Comparison of ENCODE assay signal across 1 cellular context in the genomic region with DNA sequence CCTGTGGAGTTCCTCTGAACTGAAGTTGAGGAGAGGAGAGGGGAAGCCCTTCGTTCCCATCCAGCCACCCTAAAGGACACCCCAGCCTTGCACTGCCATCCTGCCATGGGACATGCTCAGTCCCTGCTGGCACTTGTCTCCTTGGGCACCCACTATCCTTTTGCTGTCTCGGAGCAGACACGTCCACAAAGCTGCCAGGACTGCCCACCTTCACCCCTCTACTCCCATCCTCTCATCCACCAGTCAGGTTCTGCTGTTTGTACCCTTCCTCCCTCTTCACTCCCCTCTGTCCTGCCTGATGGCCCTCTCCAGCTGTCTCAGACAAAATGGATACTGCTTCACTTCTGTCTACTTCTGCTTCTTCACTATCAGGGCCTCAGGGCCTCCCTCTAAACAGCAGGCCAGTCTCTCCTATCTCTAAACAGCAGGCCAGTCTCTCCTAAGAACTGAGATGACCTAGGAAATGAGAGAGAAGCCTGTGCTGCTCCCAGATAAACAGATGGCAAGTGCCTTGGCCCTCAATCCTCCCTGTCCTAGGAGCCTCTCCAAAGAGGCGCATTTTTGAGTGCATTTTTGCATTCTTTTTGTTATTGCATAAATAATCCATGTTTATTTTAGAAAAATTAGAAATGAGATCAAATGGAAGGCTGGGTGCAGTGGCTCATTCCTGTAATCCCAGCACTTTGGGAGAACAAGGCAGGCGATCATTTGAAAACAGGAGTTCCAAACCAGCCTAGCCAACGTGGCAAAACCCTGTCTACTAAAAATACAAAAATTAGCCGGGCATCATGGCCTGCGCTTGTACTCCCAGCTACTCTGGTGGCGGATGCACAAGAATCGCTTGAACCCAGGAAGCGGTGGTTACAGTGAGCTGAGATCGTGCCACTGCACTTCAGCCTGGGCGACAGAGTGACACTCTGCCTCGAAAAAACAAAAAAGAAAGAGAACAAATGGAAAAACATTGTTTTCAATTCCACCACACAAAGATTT.
TF ChIP-seq lines count a peak whose summit lies in the region.

No MANE protein-coding gene starts in this region.

TF ChIP-seq in K562, 482 proteins besides CTCF, POLR2A, EP300 and RAD21 (continued from another document and continues in another):
- TF ChIP-seq ZKSCAN3 (CRISPR knock-in tag; IDR thresholded peaks at IDR 0.05): no peak
- TF ChIP-seq NFXL1 (CRISPR knock-in tag; IDR thresholded peaks at IDR 0.05): peak; percentile 79
- TF ChIP-seq, protein P1, sequence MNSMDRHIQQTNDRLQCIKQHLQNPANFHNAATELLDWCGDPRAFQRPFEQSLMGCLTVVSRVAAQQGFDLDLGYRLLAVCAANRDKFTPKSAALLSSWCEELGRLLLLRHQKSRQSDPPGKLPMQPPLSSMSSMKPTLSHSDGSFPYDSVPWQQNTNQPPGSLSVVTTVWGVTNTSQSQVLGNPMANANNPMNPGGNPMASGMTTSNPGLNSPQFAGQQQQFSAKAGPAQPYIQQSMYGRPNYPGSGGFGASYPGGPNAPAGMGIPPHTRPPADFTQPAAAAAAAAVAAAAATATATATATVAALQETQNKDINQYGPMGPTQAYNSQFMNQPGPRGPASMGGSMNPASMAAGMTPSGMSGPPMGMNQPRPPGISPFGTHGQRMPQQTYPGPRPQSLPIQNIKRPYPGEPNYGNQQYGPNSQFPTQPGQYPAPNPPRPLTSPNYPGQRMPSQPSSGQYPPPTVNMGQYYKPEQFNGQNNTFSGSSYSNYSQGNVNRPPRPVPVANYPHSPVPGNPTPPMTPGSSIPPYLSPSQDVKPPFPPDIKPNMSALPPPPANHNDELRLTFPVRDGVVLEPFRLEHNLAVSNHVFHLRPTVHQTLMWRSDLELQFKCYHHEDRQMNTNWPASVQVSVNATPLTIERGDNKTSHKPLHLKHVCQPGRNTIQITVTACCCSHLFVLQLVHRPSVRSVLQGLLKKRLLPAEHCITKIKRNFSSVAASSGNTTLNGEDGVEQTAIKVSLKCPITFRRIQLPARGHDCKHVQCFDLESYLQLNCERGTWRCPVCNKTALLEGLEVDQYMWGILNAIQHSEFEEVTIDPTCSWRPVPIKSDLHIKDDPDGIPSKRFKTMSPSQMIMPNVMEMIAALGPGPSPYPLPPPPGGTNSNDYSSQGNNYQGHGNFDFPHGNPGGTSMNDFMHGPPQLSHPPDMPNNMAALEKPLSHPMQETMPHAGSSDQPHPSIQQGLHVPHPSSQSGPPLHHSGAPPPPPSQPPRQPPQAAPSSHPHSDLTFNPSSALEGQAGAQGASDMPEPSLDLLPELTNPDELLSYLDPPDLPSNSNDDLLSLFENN (IDR thresholded peaks at IDR 0.05; ENCODE audit: low read depth in 2 of 2, low read length in 2 of 2): peak; percentile 17 to 98; a peak in 3 of 4 replicates
- no peak for TF ChIP-seq ZNF224 (CRISPR knock-in tag; IDR thresholded peaks at IDR 0.05)
- TF ChIP-seq CXXC5 (CRISPR knock-in tag; IDR thresholded peaks at IDR 0.05): peak; percentile 92
- TF ChIP-seq CAMTA2 (CRISPR knock-in tag; conservative IDR thresholded peaks at IDR 0.05): no peak
- peak; percentile 78 for TF ChIP-seq KDM5B (IDR thresholded peaks at IDR 0.05; ENCODE audit: insufficient replicate concordance, low read depth, low read length)
- TF ChIP-seq, protein P2, sequence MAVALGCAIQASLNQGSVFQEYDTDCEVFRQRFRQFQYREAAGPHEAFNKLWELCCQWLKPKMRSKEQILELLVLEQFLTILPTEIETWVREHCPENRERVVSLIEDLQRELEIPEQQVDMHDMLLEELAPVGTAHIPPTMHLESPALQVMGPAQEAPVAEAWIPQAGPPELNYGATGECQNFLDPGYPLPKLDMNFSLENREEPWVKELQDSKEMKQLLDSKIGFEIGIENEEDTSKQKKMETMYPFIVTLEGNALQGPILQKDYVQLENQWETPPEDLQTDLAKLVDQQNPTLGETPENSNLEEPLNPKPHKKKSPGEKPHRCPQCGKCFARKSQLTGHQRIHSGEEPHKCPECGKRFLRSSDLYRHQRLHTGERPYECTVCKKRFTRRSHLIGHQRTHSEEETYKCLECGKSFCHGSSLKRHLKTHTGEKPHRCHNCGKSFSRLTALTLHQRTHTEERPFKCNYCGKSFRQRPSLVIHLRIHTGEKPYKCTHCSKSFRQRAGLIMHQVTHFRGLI (CRISPR knock-in tag; IDR thresholded peaks at IDR 0.05): peak; percentile 85; the same call in 1 of the 2 replicates
- TF ChIP-seq ARID2 (IDR thresholded peaks at IDR 0.05): peak; percentile 73
- TF ChIP-seq, protein P3, sequence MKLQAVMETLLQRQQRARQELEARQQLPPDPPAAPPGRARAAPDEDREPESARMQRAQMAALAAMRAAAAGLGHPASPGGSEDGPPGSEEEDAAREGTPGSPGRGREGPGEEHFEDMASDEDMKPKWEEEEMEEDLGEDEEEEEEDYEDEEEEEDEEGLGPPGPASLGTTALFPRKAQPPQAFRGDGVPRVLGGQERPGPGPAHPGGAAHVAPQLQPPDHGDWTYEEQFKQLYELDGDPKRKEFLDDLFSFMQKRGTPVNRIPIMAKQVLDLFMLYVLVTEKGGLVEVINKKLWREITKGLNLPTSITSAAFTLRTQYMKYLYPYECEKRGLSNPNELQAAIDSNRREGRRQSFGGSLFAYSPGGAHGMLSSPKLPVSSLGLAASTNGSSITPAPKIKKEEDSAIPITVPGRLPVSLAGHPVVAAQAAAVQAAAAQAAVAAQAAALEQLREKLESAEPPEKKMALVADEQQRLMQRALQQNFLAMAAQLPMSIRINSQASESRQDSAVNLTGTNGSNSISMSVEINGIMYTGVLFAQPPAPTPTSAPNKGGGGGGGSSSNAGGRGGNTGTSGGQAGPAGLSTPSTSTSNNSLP (IDR thresholded peaks at IDR 0.05; ENCODE audit: borderline replicate concordance, low read depth, low read length): peak; percentile 69
- TF ChIP-seq PHF20 (IDR thresholded peaks at IDR 0.05; ENCODE audit: partially characterized antibody): no peak
- peak; percentile 90 for TF ChIP-seq MXI1 (IDR thresholded peaks at IDR 0.05; ENCODE audit: low read depth, low read length)
- TF ChIP-seq LARP7 (IDR thresholded peaks at IDR 0.05): peak; percentile 96
- TF ChIP-seq CCNT2 (IDR thresholded peaks at IDR 0.05; ENCODE audit: borderline replicate concordance, extremely low read depth, insufficient read length, low read depth, low read length): peak; percentile 55
- peak in 1 of 2 experiments; percentile 88; a peak in 1 of 3 replicates for TF ChIP-seq CBX3 (IDR thresholded peaks at IDR 0.05; ENCODE audit: borderline replicate concordance in 1 of 2, low read length in 2 of 2)
- TF ChIP-seq, protein P4, sequence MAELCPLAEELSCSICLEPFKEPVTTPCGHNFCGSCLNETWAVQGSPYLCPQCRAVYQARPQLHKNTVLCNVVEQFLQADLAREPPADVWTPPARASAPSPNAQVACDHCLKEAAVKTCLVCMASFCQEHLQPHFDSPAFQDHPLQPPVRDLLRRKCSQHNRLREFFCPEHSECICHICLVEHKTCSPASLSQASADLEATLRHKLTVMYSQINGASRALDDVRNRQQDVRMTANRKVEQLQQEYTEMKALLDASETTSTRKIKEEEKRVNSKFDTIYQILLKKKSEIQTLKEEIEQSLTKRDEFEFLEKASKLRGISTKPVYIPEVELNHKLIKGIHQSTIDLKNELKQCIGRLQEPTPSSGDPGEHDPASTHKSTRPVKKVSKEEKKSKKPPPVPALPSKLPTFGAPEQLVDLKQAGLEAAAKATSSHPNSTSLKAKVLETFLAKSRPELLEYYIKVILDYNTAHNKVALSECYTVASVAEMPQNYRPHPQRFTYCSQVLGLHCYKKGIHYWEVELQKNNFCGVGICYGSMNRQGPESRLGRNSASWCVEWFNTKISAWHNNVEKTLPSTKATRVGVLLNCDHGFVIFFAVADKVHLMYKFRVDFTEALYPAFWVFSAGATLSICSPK (IDR thresholded peaks at IDR 0.05; ENCODE audit: borderline replicate concordance): peak; percentile 88; the same call in 1 of the 2 replicates
- no peak; the same call in none of the 2 replicates for TF ChIP-seq ZSCAN29 (IDR thresholded peaks at IDR 0.05)
- TF ChIP-seq, protein P5, sequence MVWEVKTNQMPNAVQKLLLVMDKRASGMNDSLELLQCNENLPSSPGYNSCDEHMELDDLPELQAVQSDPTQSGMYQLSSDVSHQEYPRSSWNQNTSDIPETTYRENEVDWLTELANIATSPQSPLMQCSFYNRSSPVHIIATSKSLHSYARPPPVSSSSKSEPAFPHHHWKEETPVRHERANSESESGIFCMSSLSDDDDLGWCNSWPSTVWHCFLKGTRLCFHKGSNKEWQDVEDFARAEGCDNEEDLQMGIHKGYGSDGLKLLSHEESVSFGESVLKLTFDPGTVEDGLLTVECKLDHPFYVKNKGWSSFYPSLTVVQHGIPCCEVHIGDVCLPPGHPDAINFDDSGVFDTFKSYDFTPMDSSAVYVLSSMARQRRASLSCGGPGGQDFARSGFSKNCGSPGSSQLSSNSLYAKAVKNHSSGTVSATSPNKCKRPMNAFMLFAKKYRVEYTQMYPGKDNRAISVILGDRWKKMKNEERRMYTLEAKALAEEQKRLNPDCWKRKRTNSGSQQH (CRISPR knock-in tag; IDR thresholded peaks at IDR 0.05): peak; percentile 97
- TF ChIP-seq, protein P6, sequence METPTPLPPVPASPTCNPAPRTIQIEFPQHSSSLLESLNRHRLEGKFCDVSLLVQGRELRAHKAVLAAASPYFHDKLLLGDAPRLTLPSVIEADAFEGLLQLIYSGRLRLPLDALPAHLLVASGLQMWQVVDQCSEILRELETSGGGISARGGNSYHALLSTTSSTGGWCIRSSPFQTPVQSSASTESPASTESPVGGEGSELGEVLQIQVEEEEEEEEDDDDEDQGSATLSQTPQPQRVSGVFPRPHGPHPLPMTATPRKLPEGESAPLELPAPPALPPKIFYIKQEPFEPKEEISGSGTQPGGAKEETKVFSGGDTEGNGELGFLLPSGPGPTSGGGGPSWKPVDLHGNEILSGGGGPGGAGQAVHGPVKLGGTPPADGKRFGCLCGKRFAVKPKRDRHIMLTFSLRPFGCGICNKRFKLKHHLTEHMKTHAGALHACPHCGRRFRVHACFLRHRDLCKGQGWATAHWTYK (CRISPR knock-in tag; IDR thresholded peaks at IDR 0.05): peak; percentile 96
- no peak for TF ChIP-seq HMG20B (CRISPR knock-in tag; IDR thresholded peaks at IDR 0.05)
- no peak for TF ChIP-seq NR1H2 (CRISPR knock-in tag; IDR thresholded peaks at IDR 0.05)
- peak in 1 of 2 experiments; percentile 86; a peak in 2 of 4 replicates for TF ChIP-seq NONO (IDR thresholded peaks at IDR 0.05; ENCODE audit: low read depth in 2 of 2, low read length in 1 of 2)
- peak; percentile 94 for TF ChIP-seq ZNF76 (CRISPR knock-in tag; IDR thresholded peaks at IDR 0.05; ENCODE audit: borderline replicate concordance)
- peak; percentile 48; the same call in 1 of the 2 replicates for TF ChIP-seq NR2C1 (IDR thresholded peaks at IDR 0.05)
- TF ChIP-seq NR2C1 (tag; IDR thresholded peaks at IDR 0.05): peak; percentile 82
- TF ChIP-seq, protein P7, sequence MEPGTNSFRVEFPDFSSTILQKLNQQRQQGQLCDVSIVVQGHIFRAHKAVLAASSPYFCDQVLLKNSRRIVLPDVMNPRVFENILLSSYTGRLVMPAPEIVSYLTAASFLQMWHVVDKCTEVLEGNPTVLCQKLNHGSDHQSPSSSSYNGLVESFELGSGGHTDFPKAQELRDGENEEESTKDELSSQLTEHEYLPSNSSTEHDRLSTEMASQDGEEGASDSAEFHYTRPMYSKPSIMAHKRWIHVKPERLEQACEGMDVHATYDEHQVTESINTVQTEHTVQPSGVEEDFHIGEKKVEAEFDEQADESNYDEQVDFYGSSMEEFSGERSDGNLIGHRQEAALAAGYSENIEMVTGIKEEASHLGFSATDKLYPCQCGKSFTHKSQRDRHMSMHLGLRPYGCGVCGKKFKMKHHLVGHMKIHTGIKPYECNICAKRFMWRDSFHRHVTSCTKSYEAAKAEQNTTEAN (CRISPR knock-in tag; IDR thresholded peaks at IDR 0.05): no peak
- TF ChIP-seq, protein P8, sequence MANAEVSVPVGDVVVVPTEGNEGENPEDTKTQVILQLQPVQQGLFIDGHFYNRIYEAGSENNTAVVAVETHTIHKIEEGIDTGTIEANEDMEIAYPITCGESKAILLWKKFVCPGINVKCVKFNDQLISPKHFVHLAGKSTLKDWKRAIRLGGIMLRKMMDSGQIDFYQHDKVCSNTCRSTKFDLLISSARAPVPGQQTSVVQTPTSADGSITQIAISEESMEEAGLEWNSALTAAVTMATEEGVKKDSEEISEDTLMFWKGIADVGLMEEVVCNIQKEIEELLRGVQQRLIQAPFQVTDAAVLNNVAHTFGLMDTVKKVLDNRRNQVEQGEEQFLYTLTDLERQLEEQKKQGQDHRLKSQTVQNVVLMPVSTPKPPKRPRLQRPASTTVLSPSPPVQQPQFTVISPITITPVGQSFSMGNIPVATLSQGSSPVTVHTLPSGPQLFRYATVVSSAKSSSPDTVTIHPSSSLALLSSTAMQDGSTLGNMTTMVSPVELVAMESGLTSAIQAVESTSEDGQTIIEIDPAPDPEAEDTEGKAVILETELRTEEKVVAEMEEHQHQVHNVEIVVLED (CRISPR knock-in tag; IDR thresholded peaks at IDR 0.05): 0 out of 2 replicates have a peak, but pooled peaks have one; percentile 36
- TF ChIP-seq, protein P9, sequence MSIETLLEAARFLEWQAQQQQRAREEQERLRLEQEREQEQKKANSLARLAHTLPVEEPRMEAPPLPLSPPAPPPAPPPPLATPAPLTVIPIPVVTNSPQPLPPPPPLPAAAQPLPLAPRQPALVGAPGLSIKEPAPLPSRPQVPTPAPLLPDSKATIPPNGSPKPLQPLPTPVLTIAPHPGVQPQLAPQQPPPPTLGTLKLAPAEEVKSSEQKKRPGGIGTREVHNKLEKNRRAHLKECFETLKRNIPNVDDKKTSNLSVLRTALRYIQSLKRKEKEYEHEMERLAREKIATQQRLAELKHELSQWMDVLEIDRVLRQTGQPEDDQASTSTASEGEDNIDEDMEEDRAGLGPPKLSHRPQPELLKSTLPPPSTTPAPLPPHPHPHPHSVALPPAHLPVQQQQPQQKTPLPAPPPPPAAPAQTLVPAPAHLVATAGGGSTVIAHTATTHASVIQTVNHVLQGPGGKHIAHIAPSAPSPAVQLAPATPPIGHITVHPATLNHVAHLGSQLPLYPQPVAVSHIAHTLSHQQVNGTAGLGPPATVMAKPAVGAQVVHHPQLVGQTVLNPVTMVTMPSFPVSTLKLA (conservative IDR thresholded peaks at IDR 0.05): peak in 1 of 2 experiments; percentile 63; a peak in 1 of 4 replicates
- TF ChIP-seq ZNF764 (CRISPR knock-in tag; IDR thresholded peaks at IDR 0.05; ENCODE audit: low read depth): no peak
- TF ChIP-seq JUN (IDR thresholded peaks at IDR 0.05; ENCODE audit: borderline replicate concordance, low read depth, low read length): peak; percentile 36; the same call in 1 of the 2 replicates
- no peak; the same call in 1 of the 2 replicates for TF ChIP-seq JUN (CRISPR knock-in tag; IDR thresholded peaks at IDR 0.05; ENCODE audit: borderline replicate concordance)
- TF ChIP-seq RBM14 (IDR thresholded peaks at IDR 0.05; ENCODE audit: borderline replicate concordance, insufficient read depth, low read depth, low read length): no peak
- no peak for TF ChIP-seq KDM2B (CRISPR knock-in tag; IDR thresholded peaks at IDR 0.05)
- TF ChIP-seq SMARCA4 (IDR thresholded peaks at IDR 0.05): peak; percentile 100
- TF ChIP-seq ERF (CRISPR knock-in tag; IDR thresholded peaks at IDR 0.05): peak; percentile 86; the same call in 1 of the 2 replicates
- peak; percentile 63; the same call in 1 of the 2 replicates for TF ChIP-seq ZNF324 (CRISPR knock-in tag; IDR thresholded peaks at IDR 0.05)
- peak; percentile 96 for TF ChIP-seq ZBTB17 (CRISPR knock-in tag; IDR thresholded peaks at IDR 0.05)
